Comparison of ENCODE assay signal across 23 cellular contexts in genomic region chr22:20176421-20177060, GRCh38. TPM values are rescaled to one million over a fixed set of nuclear protein-coding genes. Genes with fewer than 3 reads are reported as not detected.
"Had no signal": no experiment of that assay in that cellular context is flagged by ENCODE, and none has a peak within 500 bp of the region (broad histone marks: within the 10 kb centered on the region; RNA-seq: fewer than 3 reads in every experiment).

No MANE protein-coding gene starts in this region.

- H3K4me1 ChIP-seq: left ventricle myocardium inferior, lower lobe of right lung, right atrium auricular region, suprapubic skin had no signal

- H2AFZ ChIP-seq: hepatocyte had no signal

- ATAC-seq: esophagus mucosa; left cardiac atrium; lower lobe of right lung; naive thymus-derived CD4-positive, alpha-beta T cell; stimulated activated effector memory CD8-positive, alpha-beta T cell treated with anti-CD3 and anti-CD28 coated beads, Interleukin-12 subunit alpha, Interleukin-12 subunit beta, amount 100 ng/mL, for 72 hours; stimulated activated naive CD8-positive, alpha-beta T cell treated with anti-CD3 and anti-CD28 coated beads, Interleukin-15, Interleukin-2, amounts not matched to agents 100 U/mL and 50 U/mL, for 24 hours had no signal

- H3K36me3 ChIP-seq: left ventricle myocardium inferior, lower lobe of right lung, ovary, right atrium auricular region, suprapubic skin, thyroid gland had no signal

- DNase-seq: cortex of kidney; dorsolateral prefrontal cortex; effector CD8-positive, alpha-beta T cell; head of caudate nucleus; kidney; left cardiac atrium; left ventricle myocardium inferior; lower lobe of right lung; midbrain; naive thymus-derived CD4-positive, alpha-beta T cell; nephron progenitor cell; ovary; stimulated activated CD4-positive, alpha-beta T cell treated with anti-CD3 and anti-CD28 coated beads, Interleukin-4, amount 100 ng/mL, for 1 hour; stimulated activated CD8-positive, alpha-beta memory T cell treated with anti-CD3 and anti-CD28 coated beads, Interleukin-4, amount 100 ng/mL, for 48 hours; stimulated activated naive CD8-positive, alpha-beta T cell treated with anti-CD3 and anti-CD28 coated beads, Interleukin-15, Interleukin-2, amounts not matched to agents 100 U/mL and 50 U/mL, for 24 hours; thyroid gland had no signal

- H3K27me3 ChIP-seq: dorsolateral prefrontal cortex, hepatocyte, ovary, right atrium auricular region, thyroid gland had no signal

- H3K4me2 ChIP-seq: hepatocyte had no signal

- H3K27ac ChIP-seq: hepatocyte, left ventricle myocardium inferior, lower lobe of right lung, ovary, right atrium auricular region, suprapubic skin, thyroid gland had no signal

- FAIRE-seq: endometrium, kidney, urothelium cell line had no signal

- H3K79me2 ChIP-seq: hepatocyte had no signal

- H3K9me3 ChIP-seq: left ventricle myocardium inferior, lower lobe of right lung, ovary, right atrium auricular region, suprapubic skin, thyroid gland had no signal

- H3K4me3 ChIP-seq: dorsolateral prefrontal cortex, hepatocyte, left ventricle myocardium inferior, lower lobe of right lung, ovary, right atrium auricular region, suprapubic skin, thyroid gland had no signal

RNA-seq across cellular contexts. Expression of gene CCDC188, which starts 25.7 kb away (rescaled TPM):
- total RNA-seq: hepatocyte; left ventricle myocardium inferior; naive thymus-derived CD4-positive, alpha-beta T cell had no signal
- polyA plus RNA-seq: hepatocyte; naive thymus-derived CD4-positive, alpha-beta T cell had no signal
